Comparison of ENCODE assay signal across 15 cellular contexts in the genomic region with DNA sequence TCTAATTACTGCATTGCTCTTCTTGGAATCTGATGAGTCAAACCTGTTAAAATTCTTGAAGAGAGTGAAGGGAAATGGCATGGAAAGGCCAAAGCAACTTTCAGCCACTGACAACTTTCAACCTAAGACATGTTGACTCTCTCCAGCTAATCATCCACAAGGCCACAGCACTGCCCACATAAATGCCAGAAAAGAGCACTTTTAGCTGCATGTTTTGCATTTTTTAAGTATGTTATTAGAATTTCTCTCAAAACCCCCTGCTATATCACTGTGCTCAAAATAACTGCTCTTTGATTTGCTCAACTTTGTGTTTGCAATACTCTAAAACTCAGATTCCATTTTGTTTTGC.
DNase-seq lines count a peak whose midpoint lies in the region; ATAC-seq and TF ChIP-seq lines count a peak whose summit lies in the region.
"Had no signal": no experiment of that assay in that cellular context is flagged by ENCODE, and none has a peak within 500 bp of the region (broad histone marks: within the 10 kb centered on the region; RNA-seq: fewer than 3 reads in every experiment).

No MANE protein-coding gene starts in this region.

- H3K36me3 Mint-ChIP-seq in activated naive CD4-positive, alpha-beta T cell treated with anti-CD3 and anti-CD28 coated beads, Interleukin-2, amount 10 ng/mL, durations not matched to agents 7 days and 5 days = no peaks in the 10 kb centered on the region

- H3K4me3 Mint-ChIP-seq in activated naive CD4-positive, alpha-beta T cell treated with anti-CD3 and anti-CD28 coated beads, Interleukin-2, amount 10 ng/mL, durations not matched to agents 7 days and 5 days = no peak overlapping the region

- TF ChIP-seq CTCF in hepatocyte (IDR thresholded peaks at IDR 0.05; ENCODE audit: poor library complexity) (no peak), gastroesophageal sphincter (IDR thresholded peaks at IDR 0.05) (no peak)

- peaks cover 5% of the 10 kb centered on the region for H3K4me1 Mint-ChIP-seq in activated naive CD4-positive, alpha-beta T cell treated with anti-CD3 and anti-CD28 coated beads, Interleukin-2, amount 10 ng/mL, durations not matched to agents 7 days and 5 days

- H3K9me3 Mint-ChIP-seq in activated naive CD4-positive, alpha-beta T cell treated with anti-CD3 and anti-CD28 coated beads, Interleukin-2, amount 10 ng/mL, durations not matched to agents 7 days and 5 days = no peaks in the 10 kb centered on the region

- H3K4me3 ChIP-seq in hepatocyte (no peak overlapping the region), gastroesophageal sphincter (no peak overlapping the region)
- H3K4me3 ChIP-seq: SK-N-MC had no signal

- no peak overlapping the region for H3K4me2 ChIP-seq in hepatocyte

- H3K4me1 ChIP-seq in hepatocyte (ENCODE audit: insufficient read depth) = peaks cover 4% of the 10 kb centered on the region
- H3K4me1 ChIP-seq in gastroesophageal sphincter = peaks cover 0 to 12% (median 3%) of the 10 kb centered on the region in 3 donors

- no peaks in the 10 kb centered on the region for H3K27me3 Mint-ChIP-seq in activated naive CD4-positive, alpha-beta T cell treated with anti-CD3 and anti-CD28 coated beads, Interleukin-2, amount 10 ng/mL, durations not matched to agents 7 days and 5 days

- TF ChIP-seq EP300 in gastroesophageal sphincter (IDR thresholded peaks at IDR 0.05) = no peak

- no peaks in the 10 kb centered on the region for H3K79me2 ChIP-seq in hepatocyte

- no peaks in the 10 kb centered on the region for H4K20me1 ChIP-seq in hepatocyte (ENCODE audit: insufficient read depth, poor library complexity, severe bottlenecking)

- H3K9me3 ChIP-seq in hepatocyte (ENCODE audit: low read depth) = no peaks in the 10 kb centered on the region
- no peaks in the 10 kb centered on the region for H3K9me3 ChIP-seq in gastroesophageal sphincter

- H3K27me3 ChIP-seq in hepatocyte (no peaks in the 10 kb centered on the region), gastroesophageal sphincter (no peaks in the 10 kb centered on the region)

- H3K27ac ChIP-seq in hepatocyte (no peak overlapping the region), gastroesophageal sphincter (no peak overlapping the region)
- H3K27ac ChIP-seq: SK-N-MC had no signal

- H3K9me2 ChIP-seq in hepatocyte (replicated peaks; ENCODE audit: insufficient read depth) = no peaks in the 10 kb centered on the region

- H3K27ac Mint-ChIP-seq in activated naive CD4-positive, alpha-beta T cell treated with anti-CD3 and anti-CD28 coated beads, Interleukin-2, amount 10 ng/mL, durations not matched to agents 7 days and 5 days = no peak overlapping the region

- H3K36me3 ChIP-seq in hepatocyte (replicated peaks; ENCODE audit: insufficient read depth, low read depth) (no peaks in the 10 kb centered on the region), gastroesophageal sphincter (no peaks in the 10 kb centered on the region)

- H2AFZ ChIP-seq in hepatocyte = peak overlapping the region; percentile 23

- no peak for TF ChIP-seq POLR2A in gastroesophageal sphincter (IDR thresholded peaks at IDR 0.05)

- DNase-seq in hepatocyte (ENCODE audit: low spot score) = no peak
- DNase-seq in activated naive CD4-positive, alpha-beta T cell treated with anti-CD3 and anti-CD28 coated beads, Interleukin-2, amount 10 ng/mL, durations not matched to agents 7 days and 5 days = no peak
- DNase-seq: activated CD4-positive, alpha-beta T cell treated with anti-CD3 and anti-CD28 coated beads for 1 hour; activated gamma-delta T cell; C1 segment of cervical spinal cord; islet precursor cell; NCI-H2081 treated with DMSO at 0.1 percent for 48 hours; right cardiac atrium had no signal

- CTCF ChIA-PET in activated naive CD4-positive, alpha-beta T cell treated with anti-CD3 and anti-CD28 coated beads, Interleukin-2, amount 10 ng/mL, durations not matched to agents 7 days and 5 days (lab: Charles Lee) = no interaction called here

- ATAC-seq in GM18502 (IDR thresholded peaks at IDR 0.05; ENCODE audit: poor library complexity, unreplicated experiment) (peak; percentile 54), GM19468 (IDR thresholded peaks at IDR 0.05; ENCODE audit: extremely low read depth, unreplicated experiment) (peak; percentile 64), HG03342 (IDR thresholded peaks at IDR 0.05; ENCODE audit: unreplicated experiment) (peak; percentile 36), gastroesophageal sphincter (no peak), GM21717 (IDR thresholded peaks at IDR 0.05; ENCODE audit: unreplicated experiment) (no peak), HG02884 (IDR thresholded peaks at IDR 0.05; ENCODE audit: unreplicated experiment) (no peak)
- ATAC-seq: right cardiac atrium had no signal

Comparison
In these comparisons a context has a peak if more than half of its experiments do, and no peak if none do; other contexts are left out.
1. ATAC-seq: peak in GM18502 (single experiment), GM19468 (single experiment) and HG03342 (single experiment); none in gastroesophageal sphincter (single experiment), GM21717 (single experiment) and HG02884 (single experiment).